ENCODE assay signal across 8 cellular contexts in genomic region chr22:42499773-42500163, GRCh38. TPM values are rescaled to one million over a fixed set of nuclear protein-coding genes. Genes with fewer than 3 reads are reported as not detected.
DNase-seq lines count a peak whose midpoint lies in the region; ATAC-seq, FAIRE-seq and TF ChIP-seq lines count a peak whose summit lies in the region.
"Not testable (repeated sequence)": the region's sequence is repeated elsewhere in the genome, so short reads cannot be mapped to it uniquely, and the experiment has no call there.

No MANE protein-coding gene starts in this region.

- not testable (repeated sequence) for DNase-seq in activated CD4-positive, alpha-beta memory T cell treated with anti-CD3 and anti-CD28 coated beads for 36 hours; K562 (ENCODE audit: extremely low read depth in 1 of 4, low spot score in 3 of 4); esophagus squamous epithelium (lab: John Stamatoyannopoulos, UW)

- not testable (repeated sequence) for H4K20me1 ChIP-seq in K562 (replicated peaks; ENCODE audit: control insufficient read depth, insufficient read depth, low read length)

- H3K4me3 ChIP-seq in K562; mucosa of rectum (ENCODE audit: low read length in 2 of 2): not testable (repeated sequence)
- H3K4me3 ChIP-seq in esophagus squamous epithelium (peak overlapping the region in 3 of 4 donors; percentile 1 to 60 (median 49)), skin epidermis (peak overlapping the region in 6 of 7 experiments; percentile 2 to 42 (median 22)), urinary bladder (ENCODE audit: low read depth, low read length) (peak overlapping the region; percentile 25)

- not testable (repeated sequence) for H3K27ac Mint-ChIP-seq in IgD-negative memory B cell; activated CD4-positive, alpha-beta memory T cell treated with anti-CD3 and anti-CD28 coated beads for 36 hours

- 17% methylated on average over 8 of the region's 16 CpGs for WGBS in K562 (ENCODE audit: insufficient coverage, low coverage, missing lambda C conversion rate)
- 62 to 70% methylated on average over 10 of the region's 16 CpGs for WGBS in esophagus squamous epithelium, 2 donors
- 64% methylated on average over 16 of the region's 16 CpGs for WGBS in urinary bladder

- TF ChIP-seq RAD21 in K562 (CRISPR knock-in tag; conservative IDR thresholded peaks at IDR 0.05 in 1 of 2, IDR thresholded peaks at IDR 0.05 in 1 of 2) = not testable (repeated sequence)

- H3K4me2 ChIP-seq in K562 (ENCODE audit: insufficient read depth, low read length) = not testable (repeated sequence)

- peak overlapping the region; percentile 91 for H3K27ac ChIP-seq in C4-2B
- peak overlapping the region; percentile 74; the same call in 1 of the 3 replicates for H3K27ac ChIP-seq in K562 (ENCODE audit: extremely low read depth, low read depth, low read length)
- H3K27ac ChIP-seq in esophagus squamous epithelium = peak overlapping the region; percentile 61 to 86 (median 70)
- peak overlapping the region; percentile 68 to 74 for H3K27ac ChIP-seq in mucosa of rectum (ENCODE audit: low read depth in 2 of 2, low read length in 2 of 2)
- H3K27ac ChIP-seq in skin epidermis = peak overlapping the region in 12 of 21 experiments; percentile 5 to 61 (median 29)
- not testable (repeated sequence) for H3K27ac ChIP-seq in urinary bladder (ENCODE audit: low read depth)

- CTCF ChIA-PET in activated CD4-positive, alpha-beta memory T cell treated with anti-CD3 and anti-CD28 coated beads for 36 hours (lab: Charles Lee); K562 (lab: Yijun Ruan, JAX; ENCODE audit: low intra/inter-chr PET ratio): not testable (repeated sequence)

- not testable (repeated sequence) for TF ChIP-seq EP300 in K562 (IDR thresholded peaks at IDR 0.05; ENCODE audit: low read length)

- H3K9me3 Mint-ChIP-seq in IgD-negative memory B cell; activated CD4-positive, alpha-beta memory T cell treated with anti-CD3 and anti-CD28 coated beads for 36 hours: not testable (repeated sequence)

- not testable (repeated sequence) for H3K27me3 Mint-ChIP-seq in IgD-negative memory B cell; activated CD4-positive, alpha-beta memory T cell treated with anti-CD3 and anti-CD28 coated beads for 36 hours

- H3K4me1 ChIP-seq in K562 (replicated peaks in 1 of 2; ENCODE audit: control insufficient read depth in 2 of 2, insufficient read depth in 2 of 2, low read length in 2 of 2) (peaks cover 9 to 13% of the 10 kb centered on the region in 2 experiments; a peak in 4 of 5 replicates), esophagus squamous epithelium (peaks cover 5 to 42% (median 16%) of the 10 kb centered on the region in 3 donors), mucosa of rectum (ENCODE audit: control insufficient read depth in 2 of 2, insufficient read depth in 2 of 2, low read length in 2 of 2) (peaks cover 6 to 19% of the 10 kb centered on the region in 2 donors)
- not testable (repeated sequence) for H3K4me1 ChIP-seq in urinary bladder (ENCODE audit: insufficient read depth)

- H3K27me3 ChIP-seq in K562 (ENCODE audit: control insufficient read depth in 2 of 2, insufficient read depth in 2 of 2, low read length in 2 of 2); esophagus squamous epithelium; mucosa of rectum (ENCODE audit: control insufficient read depth in 2 of 2, insufficient read depth in 2 of 2, low read length in 2 of 2): not testable (repeated sequence)

- H3K79me2 ChIP-seq in K562 (ENCODE audit: control insufficient read depth, insufficient read depth, low read length) = not testable (repeated sequence)

- ATAC-seq in K562 = not testable (repeated sequence)

- not testable (repeated sequence) for H3K9me3 ChIP-seq in K562 (replicated peaks; ENCODE audit: control insufficient read depth, insufficient read depth, low read depth, low read length); esophagus squamous epithelium; mucosa of rectum (ENCODE audit: control insufficient read depth in 2 of 2, low read length in 2 of 2)

- BruUV-seq in K562 (replicated peaks; lab: Mats Ljungman, UMichigan) = not testable (repeated sequence)

- not testable (repeated sequence) for FAIRE-seq in K562 (lab: Jason Lieb, UNC)

- in situ Hi-C loops in K562 (cut with MboI) = not testable (repeated sequence)

- not testable (repeated sequence) for TF ChIP-seq POLR2A in K562 (conservative IDR thresholded peaks at IDR 0.05); esophagus squamous epithelium (IDR thresholded peaks at IDR 0.05)

- TF ChIP-seq CTCF in C4-2B (conservative IDR thresholded peaks at IDR 0.05); K562 (IDR thresholded peaks at IDR 0.05 in 2 of 3, conservative IDR thresholded peaks at IDR 0.05 in 1 of 3; ENCODE audit: insufficient read depth in 2 of 3, low read depth in 1 of 3, low read length in 3 of 3); esophagus squamous epithelium (IDR thresholded peaks at IDR 0.05): not testable (repeated sequence)

- H3K36me3 ChIP-seq in K562 (ENCODE audit: control insufficient read depth, insufficient read depth, low read length); esophagus squamous epithelium; mucosa of rectum (ENCODE audit: control insufficient read depth in 2 of 2, insufficient read depth in 2 of 2, low read length in 2 of 2); urinary bladder (ENCODE audit: insufficient read depth): not testable (repeated sequence)

- peak overlapping the region; percentile 55 for H2AFZ ChIP-seq in K562 (ENCODE audit: low read depth, low read length)

- H3K36me3 Mint-ChIP-seq in IgD-negative memory B cell; activated CD4-positive, alpha-beta memory T cell treated with anti-CD3 and anti-CD28 coated beads for 36 hours: not testable (repeated sequence)

- POLR2A ChIA-PET in activated CD4-positive, alpha-beta memory T cell treated with anti-CD3 and anti-CD28 coated beads for 36 hours (lab: Charles Lee) = interaction anchor here (0.6 kb wide), 2 partner anchors 13 to 63 kb away, joined by 3 to 5 read pairs; no protein-coding TSS in a partner anchor
- POLR2A ChIA-PET in K562 (lab: Yijun Ruan, JAX) = interaction anchor here (0.6 to 1.4 kb wide), 5 partner anchors 10 to 559 kb away, joined by 3 to 6 read pairs (median 3); partner anchors contain the start of gene POLDIP3

- intact Hi-C loops in activated CD4-positive, alpha-beta memory T cell treated with anti-CD3 and anti-CD28 coated beads for 36 hours (cut with micrococcal nuclease); K562 (cut with micrococcal nuclease); esophagus squamous epithelium (cut with DNase I): not testable (repeated sequence)

- peak overlapping the region in 1 of 2 experiments; percentile 10; a peak in 1 of 4 replicates for H3K9ac ChIP-seq in K562 (ENCODE audit: insufficient read depth in 1 of 2, low read depth in 2 of 2, low read length in 2 of 2)
- not testable (repeated sequence) for H3K9ac ChIP-seq in mucosa of rectum (ENCODE audit: low read depth in 1 of 2, low read length in 2 of 2)

- H3K4me1 Mint-ChIP-seq in IgD-negative memory B cell = not testable (repeated sequence)
- H3K4me1 Mint-ChIP-seq in activated CD4-positive, alpha-beta memory T cell treated with anti-CD3 and anti-CD28 coated beads for 36 hours (ENCODE audit: low read depth) = peaks cover 15% of the 10 kb centered on the region

- peak overlapping the region; percentile 51 to 71 (median 62) for H3K4me3 Mint-ChIP-seq in IgD-negative memory B cell
- peak overlapping the region; percentile 26 for H3K4me3 Mint-ChIP-seq in activated CD4-positive, alpha-beta memory T cell treated with anti-CD3 and anti-CD28 coated beads for 36 hours

- not testable (repeated sequence) for H3K9me1 ChIP-seq in K562 (ENCODE audit: control insufficient read depth, insufficient read depth, low read length)

RNA-seq across cellular contexts. Expression of gene RRP7A, which starts 19.8 kb away (rescaled TPM):
- polyA plus RNA-seq in IgD-negative memory B cell (74.7 TPM), K562 (2011; rRNA removed) (28.3 and 39.3 TPM in 2 replicates), K562 (2014; fragmentation: Illumina TruSeq; extraction: Trizol) (51.9 and 69.1 TPM in 2 replicates), K562 (2014; fragmentation: Nextera tagmentation; extraction: Ambion mirVana) (10 to 100 TPM in 1 of 2 experiments, 1 to 10 TPM in 1; 3.4 to 12.9 TPM), K562 (2014; rRNA removed) (45.8 and 47.0 TPM in 2 replicates), urinary bladder (22.4 TPM)
- total RNA-seq in activated CD4-positive, alpha-beta memory T cell treated with anti-CD3 and anti-CD28 coated beads for 36 hours = 100 to 1,000 TPM; 102 to 108 TPM
- total RNA-seq in K562 (2011; cell fraction: chromatin; rRNA removed; ENCODE audit: low replicate concordance) = 17.1 and 44.0 TPM in 2 replicates
- 34.3 and 41.7 TPM in 2 replicates for total RNA-seq in K562 (2011; cell fraction: nucleolus; rRNA removed)
- total RNA-seq in K562 (2011; cell fraction: nucleoplasm; rRNA removed) = 23.6 and 25.4 TPM in 2 replicates
- total RNA-seq in K562 (2014; rRNA removed) (42.3 and 48.9 TPM in 2 replicates), K562 (2014; rRNA removed; fragmentation: Illumina TruSeq; extraction: Trizol) (29.7 and 34.6 TPM in 2 replicates), K562 (2015; rRNA removed; fragmentation: Illumina TruSeq; extraction: Trizol) (39.7 and 40.3 TPM in 2 replicates), K562 (2021) (74.1 and 82.6 TPM in 2 replicates), esophagus squamous epithelium (10 to 100 TPM; 19.1 to 35.1 (median 26.1) TPM), urinary bladder (14.4 TPM)
- polyA plus RNA-seq in K562 (2011; cell fraction: cytosol; rRNA removed) = 23.0 and 37.5 TPM in 2 replicates
- polyA plus RNA-seq in K562 (2011; cell fraction: nucleus; rRNA removed) = 14.2 and 22.3 TPM in 2 replicates
- 23.0 and 42.9 TPM in 2 replicates for polyA plus RNA-seq in K562 (2012)
- polyA minus RNA-seq in K562 (2011; rRNA and poly(A)+ RNA removed) = 13.4 and 13.8 TPM in 2 replicates
- 8.6 and 16.2 TPM in 2 replicates for polyA minus RNA-seq in K562 (2011; cell fraction: cytosol; rRNA and poly(A)+ RNA removed)
- polyA minus RNA-seq in K562 (2011; cell fraction: nucleus; rRNA and poly(A)+ RNA removed) = 12.3 and 13.2 TPM in 2 replicates

RNA-seq across cellular contexts. Expression of gene SERHL2, which starts 54.0 kb away (rescaled TPM):
- polyA plus RNA-seq in IgD-negative memory B cell (4.5 TPM), K562 (2011; rRNA removed) (51.9 and 62.6 TPM in 2 replicates), K562 (2014; fragmentation: Illumina TruSeq; extraction: Trizol) (32.2 and 35.0 TPM in 2 replicates), K562 (2014; fragmentation: Nextera tagmentation; extraction: Ambion mirVana) (10 to 100 TPM; 24.6 to 28.3 TPM), K562 (2014; rRNA removed) (33.6 and 33.8 TPM in 2 replicates), urinary bladder (4.3 TPM)
- 1 to 10 TPM in 1 of 2 experiments, under 1 TPM in 1; 0.83 to 1.2 TPM for total RNA-seq in activated CD4-positive, alpha-beta memory T cell treated with anti-CD3 and anti-CD28 coated beads for 36 hours
- 26.6 and 59.0 TPM in 2 replicates for total RNA-seq in K562 (2011; cell fraction: chromatin; rRNA removed; ENCODE audit: low replicate concordance)
- 39.4 and 42.1 TPM in 2 replicates for total RNA-seq in K562 (2011; cell fraction: nucleolus; rRNA removed)
- total RNA-seq in K562 (2011; cell fraction: nucleoplasm; rRNA removed) = 33.8 and 38.9 TPM in 2 replicates
- total RNA-seq in K562 (2014; rRNA removed) (25.2 and 29.1 TPM in 2 replicates), K562 (2014; rRNA removed; fragmentation: Illumina TruSeq; extraction: Trizol) (20.1 and 22.6 TPM in 2 replicates), K562 (2015; rRNA removed; fragmentation: Illumina TruSeq; extraction: Trizol) (19.3 and 22.6 TPM in 2 replicates), K562 (2021) (19.9 and 21.9 TPM in 2 replicates), esophagus squamous epithelium (1 to 10 TPM; 2.1 to 5.1 (median 3.6) TPM), urinary bladder (4.0 TPM)
- 35.5 and 56.3 TPM in 2 replicates for polyA plus RNA-seq in K562 (2011; cell fraction: cytosol; rRNA removed)
- 74.9 and 83.4 TPM in 2 replicates for polyA plus RNA-seq in K562 (2011; cell fraction: nucleus; rRNA removed)
- 13.3 and 21.9 TPM in 2 replicates for polyA plus RNA-seq in K562 (2012)
- 17.8 and 23.1 TPM in 2 replicates for polyA minus RNA-seq in K562 (2011; rRNA and poly(A)+ RNA removed)
- 7.9 and 15.3 TPM in 2 replicates for polyA minus RNA-seq in K562 (2011; cell fraction: cytosol; rRNA and poly(A)+ RNA removed)
- 15.2 and 19.3 TPM in 2 replicates for polyA minus RNA-seq in K562 (2011; cell fraction: nucleus; rRNA and poly(A)+ RNA removed)
